8 cellular contexts compared by ENCODE assay signal in genomic region chr18:35497334-35498197, GRCh38. TPM values are rescaled to one million over a fixed set of nuclear protein-coding genes. Genes with fewer than 3 reads are reported as not detected.
A peak's percentile ranks its signal among the peaks of the same experiment; 100 is the strongest.
DNase-seq lines count a peak whose midpoint lies in the region; ATAC-seq, FAIRE-seq and TF ChIP-seq lines count a peak whose summit lies in the region.

TSS of gene INO80C (minus strand) at chr18:35497960. CDS start at chr18:35497874, 86 bp downstream.

- H4K20me1 ChIP-seq in IMR-90 (ENCODE audit: insufficient read depth, low read length): no peaks in the 10 kb centered on the region
- no peaks in the 10 kb centered on the region for H4K20me1 ChIP-seq in OCI-LY7 (ENCODE audit: insufficient read depth, low read length)
- no peaks in the 10 kb centered on the region for H4K20me1 ChIP-seq in endothelial cell of umbilical vein (replicated peaks; ENCODE audit: control insufficient read depth, extremely low read depth, insufficient read depth, low read length)

- peak within 1 kb of the TSS; percentile 83 for H2BK120ac ChIP-seq in IMR-90 (ENCODE audit: low read depth, low read length)

- peak within 1 kb of the TSS; percentile 83 for H3K4me2 ChIP-seq in IMR-90 (ENCODE audit: low read depth, low read length)
- peak within 1 kb of the TSS; percentile 93 for H3K4me2 ChIP-seq in OCI-LY7 (ENCODE audit: low read length)
- peak within 1 kb of the TSS; percentile 100 for H3K4me2 ChIP-seq in endothelial cell of umbilical vein (ENCODE audit: insufficient read depth, low read length)

- ATAC-seq in GM21529 (IDR thresholded peaks at IDR 0.05; ENCODE audit: unreplicated experiment): peak; percentile 92
- ATAC-seq in IMR-90 (ENCODE audit: low read depth): peak; percentile 96

- peaks cover 10 to 21% of the 10 kb centered on the region in 2 experiments; a peak in 3 of 4 replicates for H3K79me1 ChIP-seq in IMR-90 (ENCODE audit: low read depth in 1 of 2, low read length in 2 of 2)

- POLR2A ChIA-PET in IMR-90 (lab: Charles Lee; ENCODE audit: unreplicated experiment) (interaction anchor here (0.5 to 1.0 kb wide), 3 partner anchors 9 to 498 kb away, joined by 3 read pairs; no protein-coding TSS in a partner anchor), OCI-LY7 (lab: Charles Lee) (interaction anchor here (0.7 to 1.1 kb wide), 2 partner anchors 19 to 83 kb away, joined by 3 read pairs; no protein-coding TSS in a partner anchor), endothelial cell of umbilical vein (lab: Charles Lee) (interaction anchor here (1.0 to 2.1 kb wide), 2 partner anchors 17 to 19 kb away, joined by 4 to 10 read pairs; no protein-coding TSS in a partner anchor)

- H3K27ac ChIP-seq in IMR-90 (ENCODE audit: insufficient read depth, low read length) (peak within 1 kb of the TSS; percentile 93), OCI-LY7 (ENCODE audit: low read depth, low read length, poor library complexity, severe bottlenecking) (peak within 1 kb of the TSS; percentile 47), endothelial cell of umbilical vein (ENCODE audit: insufficient read depth, low read depth, low read length) (peak within 1 kb of the TSS; percentile 93)

- H3K36me3 ChIP-seq in IMR-90 (ENCODE audit: control insufficient read depth, insufficient read depth, low read length): no peaks in the 10 kb centered on the region
- no peaks in the 10 kb centered on the region for H3K36me3 ChIP-seq in OCI-LY7 (ENCODE audit: insufficient read depth, low read length)
- H3K36me3 ChIP-seq in endothelial cell of umbilical vein (ENCODE audit: control insufficient read depth in 2 of 2, extremely low read depth in 1 of 2, insufficient read depth in 2 of 2, low read length in 2 of 2): no peaks in the 10 kb centered on the region

- 0% methylated on average over 12 of the region's 63 CpGs; no CpG with 5 or more reads in 1 of the 2 experiments for WGBS in IMR-90 (ENCODE audit: extremely low coverage in 2 of 2, insufficient read length in 1 of 2), 2 experiments

- intact Hi-C loops in IMR-90 (cut with micrococcal nuclease): loop anchor here (2.0 to 10.0 kb wide), 3 partner anchors 77 to 257 kb away; partner anchors contain the start of gene ZNF397
- intact Hi-C loops in OCI-LY7 (cut with micrococcal nuclease; ENCODE audit: unreplicated experiment): loop anchor here (5.0 kb wide), 1 partner anchor 90 kb away; no protein-coding TSS in a partner anchor
- intact Hi-C loops in endothelial cell of umbilical vein (cut with micrococcal nuclease): loop anchor here (1.0 to 10.0 kb wide), 6 partner anchors 19 to 265 kb away; no protein-coding TSS in a partner anchor

- peak within 1 kb of the TSS; percentile 81 for H3K18ac ChIP-seq in IMR-90 (ENCODE audit: low read depth, low read length)

- peak within 1 kb of the TSS; percentile 18 for H2AK5ac ChIP-seq in IMR-90 (ENCODE audit: low read depth, low read length)

- peak within 1 kb of the TSS; percentile 90 for H4K91ac ChIP-seq in IMR-90 (ENCODE audit: insufficient read depth, low read depth, low read length)

- peak; percentile 2; the same call in 1 of the 2 replicates for TF ChIP-seq RAD21 in IMR-90 (IDR thresholded peaks at IDR 0.05; ENCODE audit: low read length)

- peak; percentile 97 for FAIRE-seq in endothelial cell of umbilical vein (lab: Jason Lieb, UNC)

- dilution Hi-C loops in IMR-90 (cut with HindIII; ENCODE audit: low sequenced_read_pairs, unreplicated experiment) (no loop called here), endothelial cell of umbilical vein (cut with MboI; ENCODE audit: extremely low pct_ligation_motif_present, low sequenced_read_pairs) (no loop called here)

- H2AFZ ChIP-seq in IMR-90 (replicated peaks; ENCODE audit: low read length, poor library complexity): peak within 1 kb of the TSS; percentile 97
- H2AFZ ChIP-seq in OCI-LY7 (ENCODE audit: low read length): peak within 1 kb of the TSS; percentile 90
- H2AFZ ChIP-seq in endothelial cell of umbilical vein (ENCODE audit: low read depth, low read length): peak within 1 kb of the TSS; percentile 91

- H3K4me3 ChIP-seq in IMR-90 (ENCODE audit: insufficient read depth, low read depth, low read length) (peak within 1 kb of the TSS; percentile 74), OCI-LY7 (ENCODE audit: low read depth, low read length, poor library complexity, severe bottlenecking) (peak within 1 kb of the TSS; percentile 71), endothelial cell of umbilical vein (replicated peaks in 1 of 3; ENCODE audit: insufficient read depth in 1 of 3, low read depth in 1 of 3, low read length in 3 of 3) (peak within 1 kb of the TSS; percentile 60 to 89 (median 73))

- H3K9me3 ChIP-seq in IMR-90 (ENCODE audit: control insufficient read depth, insufficient read depth, low read length) (no peaks in the 10 kb centered on the region), OCI-LY7 (ENCODE audit: low read length) (no peaks in the 10 kb centered on the region), endothelial cell of umbilical vein (replicated peaks; ENCODE audit: control insufficient read depth, insufficient read depth, low read length) (no peaks in the 10 kb centered on the region)

- H2AK9ac ChIP-seq in IMR-90 (replicated peaks; ENCODE audit: low read depth, low read length, poor library complexity): peak within 1 kb of the TSS; percentile 81

- H3K9me2 ChIP-seq in OCI-LY7 (ENCODE audit: insufficient read depth, low read length): no peaks in the 10 kb centered on the region

- in situ Hi-C loops in IMR-90 (cut with MboI; ENCODE audit: low sequenced_read_pairs): no loop called here

- peak within 1 kb of the TSS; percentile 84 for H2BK5ac ChIP-seq in IMR-90 (ENCODE audit: low read depth, low read length, poor library complexity, severe bottlenecking)

- TF ChIP-seq CTCF in IMR-90 (conservative IDR thresholded peaks at IDR 0.05; ENCODE audit: low read depth, low read length): no peak
- TF ChIP-seq CTCF in OCI-LY7 (conservative IDR thresholded peaks at IDR 0.05; ENCODE audit: low read length): no peak
- TF ChIP-seq CTCF in endothelial cell of umbilical vein (IDR thresholded peaks at IDR 0.05; ENCODE audit: extremely low read depth in 1 of 2, insufficient read depth in 1 of 2, low read depth in 1 of 2, low read length in 2 of 2): no peak

- H2BK20ac ChIP-seq in IMR-90 (ENCODE audit: low read depth, low read length): peak within 1 kb of the TSS; percentile 41; the same call in 1 of the 2 replicates

- H4K8ac ChIP-seq in IMR-90 (ENCODE audit: low read depth in 2 of 2, low read length in 2 of 2): peak within 1 kb of the TSS; percentile 84 to 96

- H3K9ac ChIP-seq in IMR-90 (ENCODE audit: low read depth, low read length) (peak within 1 kb of the TSS; percentile 87), endothelial cell of umbilical vein (replicated peaks; ENCODE audit: extremely low read depth, insufficient read depth, low read length) (peak within 1 kb of the TSS; percentile 94)

- peak; percentile 90 for DNase-seq in DMS114 treated with DMSO at 0.1 percent for 48 hours (lab: John Stamatoyannopoulos, UW; ENCODE audit: unreplicated experiment)
- DNase-seq in IMR-90: peak; percentile 93
- DNase-seq in OCI-LY7 (ENCODE audit: low spot score): peak; percentile 88
- peak; percentile 90 for DNase-seq in activated T-cell treated with anti-CD3 and anti-CD28 coated beads for 1 hour (ENCODE audit: low read depth)
- peak; percentile 96 for DNase-seq in endothelial cell of umbilical vein (ENCODE audit: low read depth, low spot score)
- DNase-seq in middle frontal gyrus (ENCODE audit: extremely low spot score, low spot score): peak; percentile 86
- DNase-seq in stimulated activated CD8-positive, alpha-beta memory T cell treated with anti-CD3 and anti-CD28 coated beads, Interleukin-2, amount 100 ng/mL, for 1 hour (ENCODE audit: low read depth in 2 of 2): peak; percentile 85 to 89

- CTCF ChIA-PET in IMR-90 (lab: Yijun Ruan, JAX): interaction anchor here (0.6 to 1.2 kb wide), 3 partner anchors 8 to 269 kb away, joined by 3 to 4 read pairs (median 4); no protein-coding TSS in a partner anchor
- CTCF ChIA-PET in OCI-LY7 (lab: Charles Lee; ENCODE audit: unreplicated experiment): no interaction called here
- CTCF ChIA-PET in endothelial cell of umbilical vein (lab: Charles Lee): interaction anchor here (0.7 to 2.1 kb wide), 10 partner anchors 12 to 259 kb away, joined by 3 to 7 read pairs (median 4); no protein-coding TSS in a partner anchor

- H3K23ac ChIP-seq in IMR-90 (ENCODE audit: low read depth, low read length): peak within 1 kb of the TSS; percentile 95

- H3K27me3 ChIP-seq in IMR-90 (ENCODE audit: control insufficient read depth, insufficient read depth, low read length) (no peaks in the 10 kb centered on the region), endothelial cell of umbilical vein (ENCODE audit: control insufficient read depth in 2 of 2, insufficient read depth in 2 of 2, low read length in 2 of 2) (no peaks in the 10 kb centered on the region)

- H3K9me1 ChIP-seq in IMR-90 (ENCODE audit: insufficient read depth, low read length) (peaks cover 7% of the 10 kb centered on the region), endothelial cell of umbilical vein (replicated peaks; ENCODE audit: control insufficient read depth, extremely low read depth, insufficient read depth, low read length) (no peaks in the 10 kb centered on the region)

- H3K79me2 ChIP-seq in OCI-LY7 (ENCODE audit: insufficient read depth, low read depth, low read length): no peaks in the 10 kb centered on the region
- peaks cover 38% of the 10 kb centered on the region for H3K79me2 ChIP-seq in endothelial cell of umbilical vein (ENCODE audit: control insufficient read depth, insufficient read depth, low read length)

- TF ChIP-seq POLR2A in IMR-90 (IDR thresholded peaks at IDR 0.05; ENCODE audit: low read depth, low read length) (peak; percentile 89), endothelial cell of umbilical vein (IDR thresholded peaks at IDR 0.05; ENCODE audit: low read depth, low read length) (peak; percentile 88)

- H4K5ac ChIP-seq in IMR-90 (ENCODE audit: low read depth, low read length): peak within 1 kb of the TSS; percentile 93

- H3K56ac ChIP-seq in IMR-90 (ENCODE audit: extremely low read depth, insufficient read depth, low read length): peak within 1 kb of the TSS; percentile 75

- H3K4me1 ChIP-seq in IMR-90 (ENCODE audit: control insufficient read depth, insufficient read depth, low read length) (peaks cover 3% of the 10 kb centered on the region), OCI-LY7 (ENCODE audit: insufficient read depth, low read length, poor library complexity, severe bottlenecking) (peaks cover 11% of the 10 kb centered on the region), endothelial cell of umbilical vein (ENCODE audit: control insufficient read depth, extremely low read depth, insufficient read depth, low read length) (peaks cover 23% of the 10 kb centered on the region)

- peak within 1 kb of the TSS; percentile 93 for H3K14ac ChIP-seq in IMR-90 (replicated peaks; ENCODE audit: low read depth, low read length)

- no TSS peak for BruUV-seq in IMR-90 (replicated peaks; lab: Mats Ljungman, UMichigan)
- BruUV-seq in OCI-LY7 (replicated peaks; lab: Mats Ljungman, UMichigan): TSS peak; percentile 96
- TSS peak; percentile 97 for BruUV-seq in endothelial cell of umbilical vein (replicated peaks; lab: Mats Ljungman, UMichigan)

- H3K4ac ChIP-seq in IMR-90 (ENCODE audit: low read depth, low read length): peak within 1 kb of the TSS; percentile 91

- H2BK15ac ChIP-seq in IMR-90 (ENCODE audit: low read depth, low read length): peak within 1 kb of the TSS; percentile 78; the same call in 2 of the 3 replicates

RNA-seq across cellular contexts. Expression of gene INO80C, which starts in this region (rescaled TPM):
- total RNA-seq in IMR-90 (2012; rRNA removed) (4.4 and 5.6 TPM in 2 replicates), OCI-LY7 (2022) (9.5 and 10.3 TPM in 2 replicates), endothelial cell of umbilical vein (51.4 and 56.0 TPM in 2 replicates)
- polyA plus RNA-seq in IMR-90 (2012; rRNA removed) (16.2 and 17.1 TPM in 2 replicates), endothelial cell of umbilical vein (41.4 and 43.4 TPM in 2 replicates)
- 9.3 and 9.6 TPM in 2 replicates for polyA plus RNA-seq in IMR-90 (2012; cell fraction: cytosol; rRNA removed)
- polyA plus RNA-seq in IMR-90 (2012; cell fraction: nucleus; rRNA removed; ENCODE audit: low replicate concordance): 10.3 and 25.5 TPM in 2 replicates
- total RNA-seq in OCI-LY7 (2014; rRNA removed; shearing (Covaris generic)): 5.9 and 13.1 TPM in 2 replicates
- 60.6 and 66.8 TPM in 2 replicates for polyA plus RNA-seq in endothelial cell of umbilical vein (2011; cell fraction: cytosol; rRNA removed)
- 68.8 and 69.0 TPM in 2 replicates for polyA plus RNA-seq in endothelial cell of umbilical vein (2011; cell fraction: nucleus; rRNA removed)
- polyA plus RNA-seq in endothelial cell of umbilical vein (2012): 29.5 and 34.4 TPM in 2 replicates
- 16.2 and 20.7 TPM in 2 replicates for polyA minus RNA-seq in endothelial cell of umbilical vein
- polyA minus RNA-seq in endothelial cell of umbilical vein (2011; cell fraction: cytosol; rRNA and poly(A)+ RNA removed): 10.4 TPM
- 30.5 and 36.4 TPM in 2 replicates for polyA minus RNA-seq in endothelial cell of umbilical vein (2011; cell fraction: nucleus; rRNA and poly(A)+ RNA removed)

Comparison
In these comparisons a context has a peak if more than half of its experiments do, and no peak if none do; other contexts are left out.
1. Peak in every context shown above with its lines: DNase-seq, ATAC-seq, H3K4me3 ChIP-seq and H3K27ac ChIP-seq.